In genomic region chr6:144268821-144269220, GRCh38 we compare ENCODE assay signal across 23 cellular contexts.
"Had no signal": no experiment of that assay in that cellular context is flagged by ENCODE, and none has a peak within 500 bp of the region (broad histone marks: within the 10 kb centered on the region; RNA-seq: fewer than 3 reads in every experiment).

No MANE protein-coding gene starts in this region.

- H3K27ac Mint-ChIP-seq: activated CD4-positive, alpha-beta memory T cell treated with anti-CD3 and anti-CD28 coated beads for 36 hours; activated CD4-positive, alpha-beta T cell treated with anti-CD3 and anti-CD28 coated beads, Interleukin-2, amount 10 ng/mL, durations not matched to agents 7 days and 5 days; activated naive CD4-positive, alpha-beta T cell treated with anti-CD3 and anti-CD28 coated beads, Interleukin-2, amount 10 ng/mL, durations not matched to agents 7 days and 5 days; activated naive CD8-positive, alpha-beta T cell treated with anti-CD3 and anti-CD28 coated beads for 36 hours; T-helper 17 cell; WTC11 had no signal

- H3K4me1 Mint-ChIP-seq: activated CD4-positive, alpha-beta T cell treated with anti-CD3 and anti-CD28 coated beads, Interleukin-2, amount 10 ng/mL, durations not matched to agents 7 days and 5 days; activated naive CD4-positive, alpha-beta T cell treated with anti-CD3 and anti-CD28 coated beads, Interleukin-2, amount 10 ng/mL, durations not matched to agents 7 days and 5 days; activated naive CD8-positive, alpha-beta T cell treated with anti-CD3 and anti-CD28 coated beads for 36 hours; T-helper 17 cell had no signal

- H3K9me3 Mint-ChIP-seq: activated CD4-positive, alpha-beta memory T cell treated with anti-CD3 and anti-CD28 coated beads for 36 hours; activated naive CD4-positive, alpha-beta T cell treated with anti-CD3 and anti-CD28 coated beads, Interleukin-2, amount 10 ng/mL, durations not matched to agents 7 days and 5 days; activated naive CD8-positive, alpha-beta T cell treated with anti-CD3 and anti-CD28 coated beads for 36 hours had no signal

- H3K27me3 Mint-ChIP-seq: activated CD4-positive, alpha-beta memory T cell treated with anti-CD3 and anti-CD28 coated beads for 36 hours; activated CD4-positive, alpha-beta T cell treated with anti-CD3 and anti-CD28 coated beads, Interleukin-2, amount 10 ng/mL, durations not matched to agents 7 days and 5 days; activated naive CD8-positive, alpha-beta T cell treated with anti-CD3 and anti-CD28 coated beads for 36 hours; T-helper 17 cell had no signal

- H3K36me3 ChIP-seq: adrenal gland had no signal

- H3K4me3 ChIP-seq: adrenal gland had no signal

- H3K36me3 Mint-ChIP-seq: activated CD4-positive, alpha-beta memory T cell treated with anti-CD3 and anti-CD28 coated beads for 36 hours; activated naive CD4-positive, alpha-beta T cell treated with anti-CD3 and anti-CD28 coated beads, Interleukin-2, amount 10 ng/mL, durations not matched to agents 7 days and 5 days; activated naive CD8-positive, alpha-beta T cell treated with anti-CD3 and anti-CD28 coated beads for 36 hours had no signal

- H3K27ac ChIP-seq: adrenal gland had no signal

- H3K27me3 ChIP-seq: adrenal gland had no signal

- ATAC-seq: activated T-cell treated with anti-CD3 and anti-CD28 coated beads, Interleukin-2, amount 50 U/mL, for 4 hours; T-helper 17 cell; WTC11 had no signal

- H3K9me3 ChIP-seq: adrenal gland had no signal

- DNase-seq: activated CD4-positive, alpha-beta memory T cell treated with anti-CD3 and anti-CD28 coated beads for 36 hours; activated CD4-positive, alpha-beta T cell treated with anti-CD3 and anti-CD28 coated beads, Interleukin-2, amount 10 ng/mL, durations not matched to agents 7 days and 5 days; activated CD8-positive, alpha-beta memory T cell treated with anti-CD3 and anti-CD28 coated beads for 24 hours; activated gamma-delta T cell; activated naive CD4-positive, alpha-beta T cell treated with anti-CD3 and anti-CD28 coated beads, Interleukin-2, amount 10 ng/mL, durations not matched to agents 7 days and 5 days; activated naive CD8-positive, alpha-beta T cell treated with anti-CD3 and anti-CD28 coated beads for 36 hours; activated T-cell treated with anti-CD3 and anti-CD28 coated beads, Interleukin-2, amount 50 U/mL, for 4 hours; adrenal gland; anterior cingulate cortex; cerebellar nuclear complex; KG1; NCI-H1048; NCI-H1417; NCI-H1930; NCI-H2171 treated with DMSO at 0.1 percent for 48 hours; NCI-H226; NCI-H510A; NCI-H69; NK-92 treated with Interleukin-12 subunit alpha and Interleukin-12 subunit beta, amount 100 ng/mL, for 24 hours; SHP77; T-helper 17 cell; T-helper 9 cell had no signal

- H3K4me3 Mint-ChIP-seq: activated CD4-positive, alpha-beta memory T cell treated with anti-CD3 and anti-CD28 coated beads for 36 hours; activated CD4-positive, alpha-beta T cell treated with anti-CD3 and anti-CD28 coated beads, Interleukin-2, amount 10 ng/mL, durations not matched to agents 7 days and 5 days; activated naive CD4-positive, alpha-beta T cell treated with anti-CD3 and anti-CD28 coated beads, Interleukin-2, amount 10 ng/mL, durations not matched to agents 7 days and 5 days; activated naive CD8-positive, alpha-beta T cell treated with anti-CD3 and anti-CD28 coated beads for 36 hours; activated T-cell treated with anti-CD3 and anti-CD28 coated beads, Interleukin-2, amount 50 U/mL, for 4 hours; T-helper 17 cell; WTC11 had no signal
